In genomic region chr12:6535960-6536847, GRCh38 we compare ENCODE assay signal across 8 cellular contexts. TPM values are rescaled to one million over a fixed set of nuclear protein-coding genes. Genes with fewer than 3 reads are reported as not detected.
DNase-seq lines count a peak whose midpoint lies in the region; ATAC-seq, FAIRE-seq and TF ChIP-seq lines count a peak whose summit lies in the region.

No MANE protein-coding gene starts in this region.

- peak overlapping the region; percentile 94 to 98 (median 97) for H3K27ac Mint-ChIP-seq in IgD-negative memory B cell

- peaks cover 28 to 49% (median 42%) of the 10 kb centered on the region in 3 donors for H3K4me1 Mint-ChIP-seq in IgD-negative memory B cell

- CTCF ChIA-PET in GM12878 (lab: Yijun Ruan, JAX) = interaction anchor here (0.6 to 7.7 kb wide), 17 partner anchors 16 to 210 kb away, joined by 3 to 73 read pairs (median 3); partner anchors contain the start of genes MRPL51, NOP2, TAPBPL and VAMP1

- no peaks in the 10 kb centered on the region for H3K9me3 Mint-ChIP-seq in IgD-negative memory B cell

- POLR2A ChIA-PET in GM12878 (lab: Charles Lee) = interaction anchor here (0.6 to 3.6 kb wide), 13 partner anchors 17 to 217 kb away, joined by 3 to 32 read pairs (median 4); partner anchors contain the start of genes MLF2, MRPL51, NOP2 and VAMP1

- TF ChIP-seq POLR2A in GM12878 (IDR thresholded peaks at IDR 0.05; ENCODE audit: low read depth, low read length) = peak; percentile 59; the same call in 1 of the 2 replicates

- intact Hi-C loops in GM12878 (cut with micrococcal nuclease; ENCODE audit: unreplicated experiment) = loop anchor here (5.0 kb wide), 1 partner anchor 69 kb away; no protein-coding TSS in a partner anchor

- H3K27me3 Mint-ChIP-seq in IgD-negative memory B cell = no peaks in the 10 kb centered on the region

- H3K4me2 ChIP-seq in GM12878 (ENCODE audit: control insufficient read depth, insufficient read depth) = peak overlapping the region; percentile 98

- in situ Hi-C loops in GM12878 (cut with MboI) = no loop called here

- H4K20me1 ChIP-seq in GM12878 (ENCODE audit: control insufficient read depth, insufficient read depth) = peaks cover 24% of the 10 kb centered on the region

- peak overlapping the region; percentile 91 to 99 (median 96) for H3K4me3 Mint-ChIP-seq in IgD-negative memory B cell

- DNase-seq in GM12878 (ENCODE audit: low read depth, low spot score) (no peak), RPMI8226 (no peak), HuH-7 (ENCODE audit: low spot score) (no peak), cerebellar nuclear complex (lab: John Stamatoyannopoulos, UW) (no peak)

- peak overlapping the region; percentile 79 for H3K9ac ChIP-seq in GM12878 (ENCODE audit: control insufficient read depth, insufficient read depth, low read length)

- H3K27me3 ChIP-seq in ACC112 (ENCODE audit: insufficient read depth, low read length) (no peaks in the 10 kb centered on the region), GM12878 (replicated peaks in 1 of 2; ENCODE audit: control insufficient read depth in 2 of 2, insufficient read depth in 2 of 2, low read length in 1 of 2) (no peaks in the 10 kb centered on the region)

- 1% methylated on average over 10 of the region's 10 CpGs for WGBS in GM12878 (ENCODE audit: insufficient coverage, insufficient replicate concordance, low lambda C conversion rate, missing lambda C conversion rate)
- 69 to 70% methylated on average over 6 to 7 of the region's 10 CpGs for WGBS in mesodermal cell (ENCODE audit: insufficient coverage in 2 of 2), 2 experiments

- H2AFZ ChIP-seq in ACC112 (ENCODE audit: low read length, unreplicated experiment) (no peak overlapping the region), GM12878 (ENCODE audit: control insufficient read depth, low read depth, low read length) (no peak overlapping the region)

- RAD21 ChIA-PET in GM12878 (lab: Charles Lee; ENCODE audit: unreplicated experiment) = interaction anchor here (0.5 to 6.9 kb wide), 7 partner anchors 17 to 110 kb away, joined by 3 to 67 read pairs (median 5); partner anchors contain the start of gene MRPL51

- no peaks in the 10 kb centered on the region for H3K36me3 Mint-ChIP-seq in IgD-negative memory B cell

- H3K79me2 ChIP-seq in ACC112 (ENCODE audit: control insufficient read depth, insufficient read depth, low read length, unreplicated experiment) = peaks cover 35% of the 10 kb centered on the region
- H3K79me2 ChIP-seq in GM12878 (ENCODE audit: control insufficient read depth, insufficient read depth, low read length) = peaks cover 67% of the 10 kb centered on the region

- H3K9me3 ChIP-seq in GM12878 (replicated peaks; ENCODE audit: control insufficient read depth, insufficient read depth, low read length) (no peaks in the 10 kb centered on the region), mesodermal cell (ENCODE audit: control insufficient read depth, low read length) (no peaks in the 10 kb centered on the region)

- peak overlapping the region; percentile 97 for H3K27ac ChIP-seq in ACC112 (ENCODE audit: low read depth, low read length)
- peak overlapping the region; percentile 98 for H3K27ac ChIP-seq in GM12878 (ENCODE audit: control insufficient read depth, insufficient read depth)
- peak overlapping the region; percentile 96 for H3K27ac ChIP-seq in mesodermal cell (ENCODE audit: low read depth, low read length, severe bottlenecking)

- no peak for TF ChIP-seq CTCF in GM12878 (IDR thresholded peaks at IDR 0.05 in 2 of 3, conservative IDR thresholded peaks at IDR 0.05 in 1 of 3; ENCODE audit: control insufficient read depth in 2 of 3, extremely low read depth in 1 of 3, insufficient read depth in 1 of 3, low read depth in 3 of 3, low read length in 3 of 3)

- H3K4me1 ChIP-seq in ACC112 (ENCODE audit: control insufficient read depth, insufficient read depth, low read length, unreplicated experiment) = peaks cover 29% of the 10 kb centered on the region
- H3K4me1 ChIP-seq in GM12878 (ENCODE audit: control insufficient read depth, insufficient read depth, low read length) = peaks cover 33% of the 10 kb centered on the region
- peaks cover 48% of the 10 kb centered on the region for H3K4me1 ChIP-seq in mesodermal cell (ENCODE audit: control insufficient read depth, insufficient read depth, low read length, poor library complexity, severe bottlenecking)

- H3K36me3 ChIP-seq in ACC112 (ENCODE audit: insufficient read depth, low read length) = peaks cover 31% of the 10 kb centered on the region
- peaks cover 29 to 30% of the 10 kb centered on the region in 2 experiments; a peak in 3 of 4 replicates for H3K36me3 ChIP-seq in GM12878 (ENCODE audit: control insufficient read depth in 2 of 2, insufficient read depth in 2 of 2, low read length in 1 of 2)
- H3K36me3 ChIP-seq in mesodermal cell (ENCODE audit: control insufficient read depth, insufficient read depth, low read length) = peaks cover 60% of the 10 kb centered on the region

- no TSS peak for BruUV-seq in GM12878 (replicated peaks; lab: Mats Ljungman, UMichigan)

- SMC1A ChIA-PET in GM12878 (lab: Charles Lee; ENCODE audit: uncharacterized antibody, unreplicated experiment) = interaction anchor here (0.6 to 7.9 kb wide), 10 partner anchors 21 to 193 kb away, joined by 3 to 83 read pairs (median 5); partner anchors contain the start of gene MRPL51

- peak overlapping the region; percentile 83 for H3K4me3 ChIP-seq in ACC112 (ENCODE audit: low read depth, low read length)
- peak overlapping the region; percentile 83 for H3K4me3 ChIP-seq in GM12878
- peak overlapping the region; percentile 96 for H3K4me3 ChIP-seq in mesodermal cell (ENCODE audit: extremely low read depth, insufficient read depth, low read length, poor library complexity, severe bottlenecking)

- TF ChIP-seq RAD21 in GM12878 (IDR thresholded peaks at IDR 0.05; ENCODE audit: insufficient read depth, low read depth, low read length) = no peak

- no peak for TF ChIP-seq EP300 in GM12878 (IDR thresholded peaks at IDR 0.05; ENCODE audit: borderline replicate concordance in 1 of 2, control insufficient read depth in 1 of 2, low read depth in 2 of 2, low read length in 2 of 2)

- ATAC-seq in GM12878 = no peak
- no peak for ATAC-seq in HG02870 (IDR thresholded peaks at IDR 0.05; ENCODE audit: unreplicated experiment)

- no peak for FAIRE-seq in GM12878 (lab: Jason Lieb, UNC)

RNA-seq across cellular contexts. Expression of gene GAPDH, which starts 1.9 kb away (rescaled TPM):
- polyA plus RNA-seq in IgD-negative memory B cell = 1,479 TPM
- total RNA-seq in GM12878 (2013; cell fraction: nucleolus; rRNA removed) = 971 and 990 TPM in 2 replicates
- total RNA-seq in GM12878 (2014; rRNA removed) = 8,450 and 8,907 TPM in 2 replicates
- total RNA-seq in GM12878 (2014; rRNA removed; fragmentation: Illumina TruSeq; extraction: Trizol) = 5,296 and 5,818 TPM in 2 replicates
- 5,606 and 5,698 TPM in 2 replicates for total RNA-seq in GM12878 (2021)
- 4,872 TPM for polyA plus RNA-seq in GM12878 (2011; ENCODE audit: low read depth)
- 7,976 and 14,240 TPM in 2 replicates for polyA plus RNA-seq in GM12878 (2011; rRNA removed)
- polyA plus RNA-seq in GM12878 (2011; cell fraction: cytosol; rRNA removed) = 25,075 and 29,832 TPM in 2 replicates
- polyA plus RNA-seq in GM12878 (2011; cell fraction: nucleus; rRNA removed) = 10,735 and 12,198 TPM in 2 replicates
- 10,674 and 13,698 TPM in 2 replicates for polyA plus RNA-seq in GM12878 (2012)
- polyA plus RNA-seq in GM12878 (2014; fragmentation: Illumina TruSeq; extraction: Trizol) = 5,112 and 9,478 TPM in 2 replicates
- over 10,000 TPM in 1 of 2 experiments, 1,000 to 10,000 TPM in 1; 9,323 to 11,518 TPM for polyA plus RNA-seq in GM12878 (2014; fragmentation: Nextera tagmentation; extraction: Ambion mirVana)
- polyA plus RNA-seq in GM12878 (2014; rRNA removed) = 9,590 and 10,389 TPM in 2 replicates
- polyA plus RNA-seq in GM12878 (2016; fragmentation: Nextera tagmentation; extraction: Ambion mirVana) = 1,000 to 10,000 TPM; 9,069 to 9,909 TPM
- 10,096 and 19,827 TPM in 2 replicates for polyA minus RNA-seq in GM12878 (2011; rRNA and poly(A)+ RNA removed)
- polyA minus RNA-seq in GM12878 (2011; cell fraction: cytosol; rRNA and poly(A)+ RNA removed) = 5,010 and 5,239 TPM in 2 replicates
- polyA minus RNA-seq in GM12878 (2011; cell fraction: nucleus; rRNA and poly(A)+ RNA removed) = 1,914 and 2,640 TPM in 2 replicates
- polyA plus RNA-seq in mesodermal cell (2013, experiment 1 of 2) = 4,059 TPM
- 3,444 TPM for polyA plus RNA-seq in mesodermal cell (2013, experiment 2 of 2)

RNA-seq across cellular contexts. Expression of gene IFFO1, which starts 19.6 kb away (rescaled TPM):
- polyA plus RNA-seq in IgD-negative memory B cell (12.3 TPM), GM12878 (2011; rRNA removed) (5.0 and 7.1 TPM in 2 replicates), GM12878 (2014; fragmentation: Illumina TruSeq; extraction: Trizol) (2.2 and 5.4 TPM in 2 replicates), GM12878 (2014; fragmentation: Nextera tagmentation; extraction: Ambion mirVana) (under 1 TPM; 0.50 to 0.93 TPM), GM12878 (2014; rRNA removed) (20.9 and 21.8 TPM in 2 replicates), GM12878 (2016; fragmentation: Nextera tagmentation; extraction: Ambion mirVana) (1 to 10 TPM; 2.7 to 8.8 TPM)
- 9.8 and 9.9 TPM in 2 replicates for total RNA-seq in GM12878 (2013; cell fraction: nucleolus; rRNA removed)
- total RNA-seq in GM12878 (2014; rRNA removed) (6.3 and 7.1 TPM in 2 replicates), GM12878 (2014; rRNA removed; fragmentation: Illumina TruSeq; extraction: Trizol) (4.7 and 5.1 TPM in 2 replicates), GM12878 (2021) (14.4 and 16.6 TPM in 2 replicates)
- 4.4 TPM for polyA plus RNA-seq in GM12878 (2011; ENCODE audit: low read depth)
- 7.4 and 12.0 TPM in 2 replicates for polyA plus RNA-seq in GM12878 (2011; cell fraction: cytosol; rRNA removed)
- 49.7 and 69.0 TPM in 2 replicates for polyA plus RNA-seq in GM12878 (2011; cell fraction: nucleus; rRNA removed)
- polyA plus RNA-seq in GM12878 (2012) = 7.9 and 10.3 TPM in 2 replicates
- 3.4 and 5.6 TPM in 2 replicates for polyA minus RNA-seq in GM12878 (2011; rRNA and poly(A)+ RNA removed)
- 1.3 and 2.7 TPM in 2 replicates for polyA minus RNA-seq in GM12878 (2011; cell fraction: cytosol; rRNA and poly(A)+ RNA removed)
- polyA minus RNA-seq in GM12878 (2011; cell fraction: nucleus; rRNA and poly(A)+ RNA removed) = 6.2 and 14.2 TPM in 2 replicates
- polyA plus RNA-seq in mesodermal cell (2013, experiment 1 of 2) = 17.7 TPM
- 14.3 TPM for polyA plus RNA-seq in mesodermal cell (2013, experiment 2 of 2)

RNA-seq across cellular contexts. Expression of gene NOP2, which starts 31.9 kb away (rescaled TPM):
- polyA plus RNA-seq in IgD-negative memory B cell (24.9 TPM), GM12878 (2011; rRNA removed) (74.7 and 91.2 TPM in 2 replicates), GM12878 (2014; fragmentation: Illumina TruSeq; extraction: Trizol) (116 and 121 TPM in 2 replicates), GM12878 (2014; fragmentation: Nextera tagmentation; extraction: Ambion mirVana) (10 to 100 TPM; 26.5 to 27.3 TPM), GM12878 (2014; rRNA removed) (96.9 and 98.8 TPM in 2 replicates), GM12878 (2016; fragmentation: Nextera tagmentation; extraction: Ambion mirVana) (100 to 1,000 TPM; 112 to 114 TPM)
- total RNA-seq in GM12878 (2013; cell fraction: nucleolus; rRNA removed) = 92.6 and 92.8 TPM in 2 replicates
- total RNA-seq in GM12878 (2014; rRNA removed) (93.6 and 97.4 TPM in 2 replicates), GM12878 (2014; rRNA removed; fragmentation: Illumina TruSeq; extraction: Trizol) (61.3 and 62.3 TPM in 2 replicates), GM12878 (2021) (99.1 and 102 TPM in 2 replicates)
- polyA plus RNA-seq in GM12878 (2011; ENCODE audit: low read depth) = 48.7 TPM
- polyA plus RNA-seq in GM12878 (2011; cell fraction: cytosol; rRNA removed) = 67.5 and 81.8 TPM in 2 replicates
- polyA plus RNA-seq in GM12878 (2011; cell fraction: nucleus; rRNA removed) = 193 and 252 TPM in 2 replicates
- 40.1 and 60.0 TPM in 2 replicates for polyA plus RNA-seq in GM12878 (2012)
- polyA minus RNA-seq in GM12878 (2011; rRNA and poly(A)+ RNA removed) = 36.6 and 67.0 TPM in 2 replicates
- polyA minus RNA-seq in GM12878 (2011; cell fraction: cytosol; rRNA and poly(A)+ RNA removed) = 19.4 and 32.1 TPM in 2 replicates
- 30.7 and 68.6 TPM in 2 replicates for polyA minus RNA-seq in GM12878 (2011; cell fraction: nucleus; rRNA and poly(A)+ RNA removed)
- polyA plus RNA-seq in mesodermal cell (2013, experiment 1 of 2) = 34.8 TPM
- 34.5 TPM for polyA plus RNA-seq in mesodermal cell (2013, experiment 2 of 2)

RNA-seq across cellular contexts. Expression of gene NCAPD2, which starts 42.3 kb away (rescaled TPM):
- 21.1 TPM for polyA plus RNA-seq in IgD-negative memory B cell
- 64.5 and 66.0 TPM in 2 replicates for total RNA-seq in GM12878 (2013; cell fraction: nucleolus; rRNA removed)
- 141 and 144 TPM in 2 replicates for total RNA-seq in GM12878 (2014; rRNA removed)
- total RNA-seq in GM12878 (2014; rRNA removed; fragmentation: Illumina TruSeq; extraction: Trizol) = 96.9 and 98.2 TPM in 2 replicates
- total RNA-seq in GM12878 (2021) = 110 and 113 TPM in 2 replicates
- 34.6 TPM for polyA plus RNA-seq in GM12878 (2011; ENCODE audit: low read depth)
- 84.0 and 160 TPM in 2 replicates for polyA plus RNA-seq in GM12878 (2011; rRNA removed)
- 138 and 147 TPM in 2 replicates for polyA plus RNA-seq in GM12878 (2011; cell fraction: cytosol; rRNA removed)
- 98.8 and 145 TPM in 2 replicates for polyA plus RNA-seq in GM12878 (2011; cell fraction: nucleus; rRNA removed)
- 50.7 and 70.2 TPM in 2 replicates for polyA plus RNA-seq in GM12878 (2012)
- polyA plus RNA-seq in GM12878 (2014; fragmentation: Illumina TruSeq; extraction: Trizol) = 110 and 146 TPM in 2 replicates
- 10 to 100 TPM; 24.2 to 32.8 TPM for polyA plus RNA-seq in GM12878 (2014; fragmentation: Nextera tagmentation; extraction: Ambion mirVana)
- polyA plus RNA-seq in GM12878 (2014; rRNA removed) = 114 TPM in 2 replicates
- polyA plus RNA-seq in GM12878 (2016; fragmentation: Nextera tagmentation; extraction: Ambion mirVana) = 100 to 1,000 TPM; 105 to 108 TPM
- polyA minus RNA-seq in GM12878 (2011; rRNA and poly(A)+ RNA removed) = 165 and 222 TPM in 2 replicates
- 89.0 and 105 TPM in 2 replicates for polyA minus RNA-seq in GM12878 (2011; cell fraction: cytosol; rRNA and poly(A)+ RNA removed)
- 67.3 and 111 TPM in 2 replicates for polyA minus RNA-seq in GM12878 (2011; cell fraction: nucleus; rRNA and poly(A)+ RNA removed)
- 98.3 TPM for polyA plus RNA-seq in mesodermal cell (2013, experiment 1 of 2)
- polyA plus RNA-seq in mesodermal cell (2013, experiment 2 of 2) = 88.4 TPM

RNA-seq across cellular contexts. Expression of gene MRPL51, which starts 43.1 kb away (rescaled TPM):
- 165 TPM for polyA plus RNA-seq in IgD-negative memory B cell
- total RNA-seq in GM12878 (2013; cell fraction: nucleolus; rRNA removed) = 9.8 and 10.5 TPM in 2 replicates
- total RNA-seq in GM12878 (2014; rRNA removed) = 137 and 175 TPM in 2 replicates
- total RNA-seq in GM12878 (2014; rRNA removed; fragmentation: Illumina TruSeq; extraction: Trizol) = 254 and 259 TPM in 2 replicates
- total RNA-seq in GM12878 (2021) = 275 and 276 TPM in 2 replicates
- 71.7 TPM for polyA plus RNA-seq in GM12878 (2011; ENCODE audit: low read depth)
- 159 and 252 TPM in 2 replicates for polyA plus RNA-seq in GM12878 (2011; rRNA removed)
- 119 and 123 TPM in 2 replicates for polyA plus RNA-seq in GM12878 (2011; cell fraction: cytosol; rRNA removed)
- 64.4 and 67.0 TPM in 2 replicates for polyA plus RNA-seq in GM12878 (2011; cell fraction: nucleus; rRNA removed)
- polyA plus RNA-seq in GM12878 (2012) = 159 and 228 TPM in 2 replicates
- 241 and 255 TPM in 2 replicates for polyA plus RNA-seq in GM12878 (2014; fragmentation: Illumina TruSeq; extraction: Trizol)
- 1,000 to 10,000 TPM in 1 of 2 experiments, 100 to 1,000 TPM in 1; 908 to 1,202 TPM for polyA plus RNA-seq in GM12878 (2014; fragmentation: Nextera tagmentation; extraction: Ambion mirVana)
- polyA plus RNA-seq in GM12878 (2014; rRNA removed) = 167 and 183 TPM in 2 replicates
- polyA plus RNA-seq in GM12878 (2016; fragmentation: Nextera tagmentation; extraction: Ambion mirVana) = 100 to 1,000 TPM; 583 to 588 TPM
- polyA minus RNA-seq in GM12878 (2011; rRNA and poly(A)+ RNA removed) = 29.2 and 48.2 TPM in 2 replicates
- 18.4 and 20.6 TPM in 2 replicates for polyA minus RNA-seq in GM12878 (2011; cell fraction: cytosol; rRNA and poly(A)+ RNA removed)
- 15.7 and 20.9 TPM in 2 replicates for polyA minus RNA-seq in GM12878 (2011; cell fraction: nucleus; rRNA and poly(A)+ RNA removed)
- polyA plus RNA-seq in mesodermal cell (2013, experiment 1 of 2) = 259 TPM
- polyA plus RNA-seq in mesodermal cell (2013, experiment 2 of 2) = 255 TPM
